In the genomic region with DNA sequence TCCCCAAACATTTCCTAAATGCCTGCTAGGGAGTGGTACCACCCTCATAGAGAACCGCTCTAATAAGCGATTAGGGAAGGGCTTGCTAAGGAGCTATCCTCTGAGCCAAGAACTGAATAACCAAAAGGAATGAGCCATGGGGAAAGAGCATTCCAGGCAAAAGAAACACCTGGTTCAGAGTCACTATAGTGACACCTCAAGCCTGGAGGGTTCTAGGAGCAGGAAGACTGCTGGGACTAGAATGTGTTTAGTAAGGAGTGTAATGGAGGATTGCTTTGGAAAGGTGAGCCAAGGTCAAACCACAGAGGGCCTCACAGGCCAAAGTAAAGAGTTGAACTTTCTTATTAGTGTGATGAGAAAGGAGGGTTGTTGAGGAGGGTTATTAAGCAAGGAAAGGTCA, we compare ENCODE assay signal across 26 cellular contexts. TPM values are rescaled to one million over a fixed set of nuclear protein-coding genes. Genes with fewer than 3 reads are reported as not detected.
DNase-seq lines count a peak whose midpoint lies in the region; ATAC-seq, FAIRE-seq and TF ChIP-seq lines count a peak whose summit lies in the region.
"Had no signal": no experiment of that assay in that cellular context is flagged by ENCODE, and none has a peak within 500 bp of the region (broad histone marks: within the 10 kb centered on the region; RNA-seq: fewer than 3 reads in every experiment).

No MANE protein-coding gene starts in this region.

- H4K8ac ChIP-seq in trophoblast cell (ENCODE audit: low read depth, low read length), result no peak overlapping the region

- H3K23ac ChIP-seq in trophoblast cell (ENCODE audit: low read length), result no peak overlapping the region

- H2BK5ac ChIP-seq in trophoblast cell (ENCODE audit: low read depth, low read length, poor library complexity), result no peak overlapping the region

- TF ChIP-seq CTCF in breast epithelium (IDR thresholded peaks at IDR 0.05) (no peak), foreskin keratinocyte (conservative IDR thresholded peaks at IDR 0.05) (no peak), esophagus muscularis mucosa (IDR thresholded peaks at IDR 0.05) (no peak)

- no peak overlapping the region for H2BK120ac ChIP-seq in trophoblast cell (ENCODE audit: insufficient read depth, low read length, poor library complexity)

- H3K14ac ChIP-seq in trophoblast cell (ENCODE audit: low read length), result no peak overlapping the region

- H3K4me1 ChIP-seq in breast epithelium (no peaks in the 10 kb centered on the region), foreskin keratinocyte (peaks cover 12% of the 10 kb centered on the region), trophoblast cell (ENCODE audit: control insufficient read depth in 1 of 2, insufficient read depth in 2 of 2, low read length in 2 of 2) (no peaks in the 10 kb centered on the region), esophagus muscularis mucosa (no peaks in the 10 kb centered on the region)
- H3K4me1 ChIP-seq: Peyer's patch had no signal

- H2BK12ac ChIP-seq in trophoblast cell (ENCODE audit: low read length), result no peak overlapping the region

- H3K27me3 ChIP-seq in breast epithelium (no peaks in the 10 kb centered on the region), foreskin keratinocyte (no peaks in the 10 kb centered on the region), trophoblast cell (ENCODE audit: insufficient read depth, low read length) (no peaks in the 10 kb centered on the region), esophagus muscularis mucosa (no peaks in the 10 kb centered on the region)
- H3K27me3 ChIP-seq: Peyer's patch had no signal

- H3K27ac ChIP-seq in breast epithelium (peak overlapping the region; percentile 78 to 80), foreskin keratinocyte (no peak overlapping the region), trophoblast cell (ENCODE audit: low read depth, low read length) (no peak overlapping the region), esophagus muscularis mucosa (replicated peaks in 1 of 4) (no peak overlapping the region)
- H3K27ac ChIP-seq: Peyer's patch, SK-N-MC had no signal

- DNase-seq in M059J (ENCODE audit: low read depth) (peak; percentile 15), breast epithelium (ENCODE audit: low spot score in 2 of 2) (peak in 1 of 2 donors; percentile 76), foreskin keratinocyte (peak; percentile 20 to 58), trophoblast cell (peak; percentile 77 to 86), esophagus muscularis mucosa (ENCODE audit: extremely low spot score) (no peak), GM12891 (ENCODE audit: insufficient read length, low spot score) (no peak), NCI-H128 (lab: John Stamatoyannopoulos, UW; ENCODE audit: unreplicated experiment) (no peak)
- DNase-seq: 8988T; AML-193; C1 segment of cervical spinal cord; Calu3; CD8-positive, alpha-beta memory T cell; DMS153; GOT3; KG1; NCI-H1105; NCI-H2029 treated with DMSO at 0.1 percent for 48 hours; NCI-H226; NCI-H510A treated with DMSO at 0.1 percent for 48 hours; NCI-H774; Peyer's patch; SHP77 treated with DMSO at 0.1 percent for 48 hours had no signal

- no peaks in the 10 kb centered on the region for H3K79me2 ChIP-seq in trophoblast cell (ENCODE audit: control insufficient read depth, insufficient read depth, low read length, poor library complexity)

- no peak overlapping the region for H4K91ac ChIP-seq in trophoblast cell (ENCODE audit: low read depth, low read length)

- H2AK5ac ChIP-seq in trophoblast cell (ENCODE audit: low read length), result no peak overlapping the region

- TF ChIP-seq EP300 in esophagus muscularis mucosa (IDR thresholded peaks at IDR 0.05), result no peak

- TF ChIP-seq POLR2A in breast epithelium (IDR thresholded peaks at IDR 0.05), result no peak
- no peak for TF ChIP-seq POLR2A in esophagus muscularis mucosa (IDR thresholded peaks at IDR 0.05; ENCODE audit: low read depth)
- no peak for TF ChIP-seq POLR2A in GM12891 (IDR thresholded peaks at IDR 0.05; ENCODE audit: low read depth, low read length)

- no peak overlapping the region for H3K18ac ChIP-seq in trophoblast cell (ENCODE audit: low read length)

- no peak overlapping the region for H3K9ac ChIP-seq in trophoblast cell (ENCODE audit: low read length)

- ATAC-seq in foreskin keratinocyte (peak; percentile 20), GM19023 (IDR thresholded peaks at IDR 0.05; ENCODE audit: unreplicated experiment) (no peak)
- ATAC-seq: HCT116 had no signal

- FAIRE-seq in GM12891 (lab: Jason Lieb, UNC), result no peak
- FAIRE-seq: GM18507 had no signal

- no peak overlapping the region for H3K4me2 ChIP-seq in trophoblast cell (ENCODE audit: low read length)

- H2AFZ ChIP-seq in trophoblast cell (ENCODE audit: insufficient read depth, low read length, poor library complexity), result no peak overlapping the region

- H3K36me3 ChIP-seq in breast epithelium, result no peaks in the 10 kb centered on the region
- H3K36me3 ChIP-seq in trophoblast cell (ENCODE audit: control insufficient read depth in 1 of 2, insufficient read depth in 2 of 2, low read length in 2 of 2), result no peaks in the 10 kb centered on the region
- no peaks in the 10 kb centered on the region for H3K36me3 ChIP-seq in esophagus muscularis mucosa
- H3K36me3 ChIP-seq: Peyer's patch had no signal

- no peak overlapping the region for H4K12ac ChIP-seq in trophoblast cell (ENCODE audit: low read depth, low read length)

- WGBS in trophoblast cell (ENCODE audit: extremely low coverage, insufficient coverage, insufficient read length), result no CpG with 5 or more reads among the region's 2 CpGs
- WGBS in esophagus muscularis mucosa, result 95% methylated on average over 2 of the region's 2 CpGs

- H3K4me3 ChIP-seq in breast epithelium (no peak overlapping the region), trophoblast cell (ENCODE audit: low read depth, low read length) (no peak overlapping the region), esophagus muscularis mucosa (no peak overlapping the region)
- H3K4me3 ChIP-seq: Peyer's patch, SK-N-MC had no signal

- H3K4ac ChIP-seq in trophoblast cell (ENCODE audit: low read depth, low read length), result no peak overlapping the region

- intact Hi-C loops in breast epithelium (cut with DNase I; ENCODE audit: low total_unique reads), result no loop called here
- intact Hi-C loops in esophagus muscularis mucosa (cut with DNase I), result no loop called here

- H3K79me1 ChIP-seq in trophoblast cell (ENCODE audit: low read length), result no peaks in the 10 kb centered on the region

- no peaks in the 10 kb centered on the region for H3K9me3 ChIP-seq in breast epithelium
- H3K9me3 ChIP-seq in trophoblast cell (ENCODE audit: insufficient read depth, low read depth, low read length), result no peaks in the 10 kb centered on the region
- no peaks in the 10 kb centered on the region for H3K9me3 ChIP-seq in esophagus muscularis mucosa
- H3K9me3 ChIP-seq: Peyer's patch had no signal

TF ChIP-seq in GM12891, 5 proteins besides CTCF, POLR2A, EP300 and RAD21:
- TF ChIP-seq SPI1 (IDR thresholded peaks at IDR 0.05; ENCODE audit: low read depth, low read length) (no peak), POU2F2 (IDR thresholded peaks at IDR 0.05; ENCODE audit: low read depth, low read length) (no peak), PAX5 (IDR thresholded peaks at IDR 0.05; ENCODE audit: insufficient read depth, low read length, severe bottlenecking) (no peak), TAF1 (IDR thresholded peaks at IDR 0.05; ENCODE audit: low read depth, low read length) (no peak), POLR2AphosphoS5 (IDR thresholded peaks at IDR 0.05; ENCODE audit: low read depth, low read length) (no peak)
TF ChIP-seq in GM12891: peak in this region for 0.

RNA-seq across cellular contexts. Expression of a gene that starts 38.7 kb away (rescaled TPM):
- total RNA-seq in M059J (2014; rRNA removed; shearing (Covaris generic)), result 28.0 and 30.2 TPM in 2 replicates
- 10 to 100 TPM; 14.7 to 28.5 (median 17.0) TPM for total RNA-seq in breast epithelium
- 24.8 and 30.3 TPM in 2 replicates for total RNA-seq in foreskin keratinocyte
- polyA plus RNA-seq in foreskin keratinocyte, result 15.8 and 17.1 TPM in 2 replicates
- 58.2 and 58.5 TPM in 2 replicates for polyA plus RNA-seq in trophoblast cell (2013)
- 10 to 100 TPM in 3 of 4 donors, 1 to 10 TPM in 1; 9.6 to 16.7 (median 11.7) TPM for total RNA-seq in esophagus muscularis mucosa
- 20.4 TPM for polyA plus RNA-seq in GM12891 (2012; ENCODE audit: low read depth, missing spikeins)

Comparison
In these comparisons a context has a peak if more than half of its experiments do, and no peak if none do; other contexts are left out.
1. DNase-seq: peak in M059J (single experiment), foreskin keratinocyte (2 of 2) and trophoblast cell (2 of 2); none in esophagus muscularis mucosa (single experiment), GM12891 (single experiment) and NCI-H128 (single experiment).
2. H3K27ac ChIP-seq: peak in breast epithelium (2 of 2); none in foreskin keratinocyte (single experiment), trophoblast cell (single experiment) and esophagus muscularis mucosa (0 of 4).